Comparison of ENCODE assay signal across 8 cellular contexts in genomic region chr3:177359601-177360357, GRCh38.
DNase-seq lines count a peak whose midpoint lies in the region; ATAC-seq and TF ChIP-seq lines count a peak whose summit lies in the region.

No MANE protein-coding gene starts in this region.

- intact Hi-C loops in colonic mucosa (cut with DNase I): loop anchor here (2.0 to 10.0 kb wide), 3 partner anchors 62 to 305 kb away; partner anchors contain the start of gene TBL1XR1
- intact Hi-C loops in left colon (cut with DNase I, micrococcal nuclease): loop anchor here in 1 of 2 donors (5.0 kb wide), 2 partner anchors 162 to 963 kb away; partner anchors contain the start of gene TBL1XR1

- DNase-seq in BE2C: peak; percentile 95
- DNase-seq in GM19240 (ENCODE audit: insufficient read length, low spot score): peak; percentile 56
- peak; percentile 98 to 99 for DNase-seq in NCI-H524 (lab: John Stamatoyannopoulos, UW)
- peak; percentile 97 for DNase-seq in activated CD4-positive, alpha-beta T cell treated with anti-CD3 and anti-CD28 coated beads for 48 hours
- DNase-seq in colonic mucosa: peak; percentile 95
- peak; percentile 93 to 98 for DNase-seq in left colon
- DNase-seq in stimulated activated CD4-positive, alpha-beta T cell treated with anti-CD3 and anti-CD28 coated beads, Interleukin-1b, Interleukin-23, amount 100 ng/mL, for 4 hours (ENCODE audit: low read depth in 2 of 2): peak; percentile 95

- H3K27ac ChIP-seq in colonic mucosa: peak overlapping the region; percentile 96

- peaks cover 33% of the 10 kb centered on the region for H3K4me1 ChIP-seq in BE2C
- H3K4me1 ChIP-seq in colonic mucosa: peaks cover 18% of the 10 kb centered on the region

- H3K27me3 ChIP-seq in BE2C: no peaks in the 10 kb centered on the region
- H3K27me3 ChIP-seq in colonic mucosa: no peaks in the 10 kb centered on the region

- H3K9ac ChIP-seq in colonic mucosa (ENCODE audit: low read depth in 2 of 2, low read length in 2 of 2): peak overlapping the region; percentile 68 to 91

- H3K36me3 ChIP-seq in BE2C (no peaks in the 10 kb centered on the region), colonic mucosa (no peaks in the 10 kb centered on the region)

- TF ChIP-seq CTCF in BE2C (IDR thresholded peaks at IDR 0.05; ENCODE audit: low read depth, low read length): no peak
- no peak for TF ChIP-seq CTCF in colonic mucosa (IDR thresholded peaks at IDR 0.05)

- peak; percentile 70 for ATAC-seq in HG03457 (IDR thresholded peaks at IDR 0.05; ENCODE audit: unreplicated experiment)
- peak; percentile 75 for ATAC-seq in left colon

- H3K4me3 ChIP-seq in BE2C (ENCODE audit: low read depth, low read length): peak overlapping the region; percentile 56
- H3K4me3 ChIP-seq in colonic mucosa: peak overlapping the region; percentile 21

- H3K9me3 ChIP-seq in BE2C (no peaks in the 10 kb centered on the region), colonic mucosa (no peaks in the 10 kb centered on the region)

Comparison
In these comparisons a context has a peak if more than half of its experiments do, and no peak if none do; other contexts are left out.
1. Peak in every context shown above with its lines: DNase-seq, ATAC-seq, H3K4me3 ChIP-seq and H3K27ac ChIP-seq.